12 cellular contexts compared by ENCODE assay signal in genomic region chr4:128649575-128650205, GRCh38.
DNase-seq lines count a peak whose midpoint lies in the region; ATAC-seq and TF ChIP-seq lines count a peak whose summit lies in the region.
"Had no signal": no experiment of that assay in that cellular context is flagged by ENCODE, and none has a peak within 500 bp of the region (broad histone marks: within the 10 kb centered on the region; RNA-seq: fewer than 3 reads in every experiment).

No MANE protein-coding gene starts in this region.

- TF ChIP-seq CTCF in omental fat pad (IDR thresholded peaks at IDR 0.05), result no peak

- ATAC-seq in omental fat pad (ENCODE audit: low FRiP score), result peak; percentile 47
- ATAC-seq in HG03565 (IDR thresholded peaks at IDR 0.05; ENCODE audit: unreplicated experiment), result no peak
- ATAC-seq: activated CD4-positive, CD25-positive, alpha-beta regulatory T cell treated with anti-CD3 and anti-CD28 coated beads, Interleukin-2, amount 50 U/mL, for 24 hours; GM12878 had no signal

- DNase-seq in EH (ENCODE audit: low read depth), result peak; percentile 75
- DNase-seq in RKO (ENCODE audit: low spot score), result peak; percentile 3
- DNase-seq in fibroblast of peridontal ligament (ENCODE audit: extremely low read depth), result peak; percentile 77
- no peak for DNase-seq in omental fat pad (ENCODE audit: low spot score)
- no peak for DNase-seq in T-helper 1 cell
- no peak for DNase-seq in MV-4-11 (lab: John Stamatoyannopoulos, UW)
- no peak for DNase-seq in stimulated activated CD4-positive, alpha-beta T cell treated with anti-CD3 and anti-CD28 coated beads, Interleukin-1b, Interleukin-23, amount 100 ng/mL, for 48 hours
- DNase-seq: cortex of kidney, DMS53 had no signal

Comparison
In these comparisons a context has a peak if more than half of its experiments do, and no peak if none do; other contexts are left out.
1. DNase-seq: peak in EH (single experiment), RKO (single experiment) and fibroblast of peridontal ligament (single experiment); none in omental fat pad (single experiment), T-helper 1 cell (0 of 5), MV-4-11 (single experiment) and stimulated activated CD4-positive, alpha-beta T cell treated with anti-CD3 and anti-CD28 coated beads, Interleukin-1b, Interleukin-23, amount 100 ng/mL, for 48 hours (single experiment).